Comparison of ENCODE assay signal across 15 cellular contexts in the genomic region with DNA sequence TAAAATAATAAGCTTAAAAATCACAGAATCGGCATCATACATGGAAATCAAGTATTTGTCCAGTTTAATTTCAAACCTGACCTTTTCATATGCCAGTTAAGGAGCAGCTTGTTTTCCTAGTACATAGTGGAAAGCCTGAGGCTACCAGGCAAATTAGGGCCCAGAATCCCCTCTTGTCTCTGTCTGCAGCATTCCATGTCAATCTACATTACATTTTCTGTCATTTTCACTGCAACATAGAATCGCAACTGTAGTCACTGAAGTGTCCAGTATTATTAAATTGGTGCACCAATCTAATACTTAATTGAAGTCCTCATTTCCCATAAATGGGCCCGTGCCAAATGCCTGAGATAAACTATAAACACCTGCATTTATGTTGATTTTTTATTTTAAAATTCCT.
"Had no signal": no experiment of that assay in that cellular context is flagged by ENCODE, and none has a peak within 500 bp of the region (broad histone marks: within the 10 kb centered on the region; RNA-seq: fewer than 3 reads in every experiment).

No MANE protein-coding gene starts in this region.

- DNase-seq: dorsolateral prefrontal cortex; effector CD8-positive, alpha-beta T cell; foreskin melanocyte; head of caudate nucleus; kidney; left cardiac atrium; left ventricle myocardium superior; mesenchymal stem cell; midbrain; right lobe of liver; stimulated activated CD4-positive, alpha-beta T cell treated with anti-CD3 and anti-CD28 coated beads, Interleukin-4, amount 100 ng/mL, for 24 hours; upper lobe of right lung had no signal

- H3K27ac Mint-ChIP-seq: natural killer cell treated with Interleukin-12 subunit alpha and Interleukin-12 subunit beta and Interleukin-15 and Interleukin-18, amount 100 ng/mL, for 72 hours; stimulated activated memory B cell treated with anti-CD40 and anti-IgM and Interleukin-4, amounts not matched to agents 10 μg/mL and 1 μg/mL and 100 μg/mL, for 72 hours; stimulated activated naive CD8-positive, alpha-beta T cell treated with anti-CD3 and anti-CD28 coated beads, Interleukin-15, Interleukin-2, amounts not matched to agents 100 ng/mL and 50 ng/mL, for 24 hours had no signal

- H3K4me1 Mint-ChIP-seq: stimulated activated memory B cell treated with anti-CD40 and anti-IgM and Interleukin-4, amounts not matched to agents 10 μg/mL and 1 μg/mL and 100 μg/mL, for 72 hours had no signal

- H3K27me3 Mint-ChIP-seq: natural killer cell treated with Interleukin-12 subunit alpha and Interleukin-12 subunit beta and Interleukin-15 and Interleukin-18, amount 100 ng/mL, for 72 hours; stimulated activated memory B cell treated with anti-CD40 and anti-IgM and Interleukin-4, amounts not matched to agents 10 μg/mL and 1 μg/mL and 100 μg/mL, for 72 hours had no signal

- H3K36me3 Mint-ChIP-seq: natural killer cell treated with Interleukin-12 subunit alpha and Interleukin-12 subunit beta and Interleukin-15 and Interleukin-18, amount 100 ng/mL, for 72 hours; stimulated activated memory B cell treated with anti-CD40 and anti-IgM and Interleukin-4, amounts not matched to agents 10 μg/mL and 1 μg/mL and 100 μg/mL, for 72 hours had no signal

- H3K4me3 Mint-ChIP-seq: natural killer cell treated with Interleukin-12 subunit alpha and Interleukin-12 subunit beta and Interleukin-15 and Interleukin-18, amount 100 ng/mL, for 72 hours; stimulated activated memory B cell treated with anti-CD40 and anti-IgM and Interleukin-4, amounts not matched to agents 10 μg/mL and 1 μg/mL and 100 μg/mL, for 72 hours; stimulated activated naive CD8-positive, alpha-beta T cell treated with anti-CD3 and anti-CD28 coated beads, Interleukin-15, Interleukin-2, amounts not matched to agents 100 ng/mL and 50 ng/mL, for 24 hours had no signal

- H3K9me3 Mint-ChIP-seq: stimulated activated memory B cell treated with anti-CD40 and anti-IgM and Interleukin-4, amounts not matched to agents 10 μg/mL and 1 μg/mL and 100 μg/mL, for 72 hours; stimulated activated naive CD8-positive, alpha-beta T cell treated with anti-CD3 and anti-CD28 coated beads, Interleukin-15, Interleukin-2, amounts not matched to agents 100 ng/mL and 50 ng/mL, for 24 hours had no signal

- ATAC-seq: left cardiac atrium; left ventricle myocardium superior; natural killer cell treated with Interleukin-12 subunit alpha and Interleukin-12 subunit beta and Interleukin-15 and Interleukin-18, amount 100 ng/mL, for 72 hours; right lobe of liver; stimulated activated memory B cell treated with anti-CD40 and anti-IgM and Interleukin-4, amounts not matched to agents 10 μg/mL and 1 μg/mL and 100 μg/mL, for 72 hours; upper lobe of right lung had no signal
